ENCODE assay signal across 10 cellular contexts in genomic region chr3:4721511-4721911, GRCh38.
A peak's percentile ranks its signal among the peaks of the same experiment; 100 is the strongest.
DNase-seq lines count a peak whose midpoint lies in the region; ATAC-seq and TF ChIP-seq lines count a peak whose summit lies in the region.
"Had no signal": no experiment of that assay in that cellular context is flagged by ENCODE, and none has a peak within 500 bp of the region (broad histone marks: within the 10 kb centered on the region; RNA-seq: fewer than 3 reads in every experiment).

No MANE protein-coding gene starts in this region.

- in situ Hi-C loops in gastrocnemius medialis (cut with MboI; ENCODE audit: low sequenced_read_pairs in 4 of 4) = loop anchor here in 2 of 4 donors (5.0 to 25.0 kb wide), 4 partner anchors 103 to 491 kb away; partner anchors contain the start of gene BHLHE40 (in 1 of the 2)
- in situ Hi-C loops in GM13976 (cut with MboI; ENCODE audit: low sequenced_read_pairs, unreplicated experiment) = loop anchor here (10.0 kb wide), 1 partner anchor 253 kb away; the partner anchor contains the start of gene BHLHE40

- TF ChIP-seq CTCF in VCaP (conservative IDR thresholded peaks at IDR 0.05) = no peak
- no peak for TF ChIP-seq CTCF in fibroblast of the aortic adventitia (IDR thresholded peaks at IDR 0.05; ENCODE audit: insufficient read depth, low read length)
- no peak for TF ChIP-seq CTCF in gastrocnemius medialis (IDR thresholded peaks at IDR 0.05 in 4 of 5, conservative IDR thresholded peaks at IDR 0.05 in 1 of 5)
- no peak for TF ChIP-seq CTCF in GM13976 (IDR thresholded peaks at IDR 0.05; ENCODE audit: borderline replicate concordance, control extremely low read depth, extremely low read depth, insufficient read depth, missing control alignments)

- H3K27ac ChIP-seq in VCaP (peak overlapping the region; percentile 46), gastrocnemius medialis (peak overlapping the region; percentile 33 to 81 (median 54))
- H3K27ac ChIP-seq: KMS-11 had no signal

- H3K36me3 ChIP-seq in gastrocnemius medialis = no peaks in the 10 kb centered on the region

- no peak for TF ChIP-seq POLR2A in gastrocnemius medialis (IDR thresholded peaks at IDR 0.05)

- H3K4me1 ChIP-seq in gastrocnemius medialis = peaks cover 49 to 55% of the 10 kb centered on the region in 2 donors

- H3K27me3 ChIP-seq in gastrocnemius medialis = no peaks in the 10 kb centered on the region

- ATAC-seq in gastrocnemius medialis (no peak), left lobe of liver (no peak)

- H3K9me3 ChIP-seq in gastrocnemius medialis = no peaks in the 10 kb centered on the region

- H3K4me3 ChIP-seq in fibroblast of the aortic adventitia (ENCODE audit: low read depth, low read length) (no peak overlapping the region), gastrocnemius medialis (no peak overlapping the region)

- DNase-seq in Daoy (ENCODE audit: low read depth) (peak; percentile 56), fibroblast of the aortic adventitia (ENCODE audit: low read depth) (peak; percentile 91), gastrocnemius medialis (no peak), left lobe of liver (ENCODE audit: low spot score) (no peak), GM13976 (ENCODE audit: low spot score) (no peak), NK-92 (lab: John Stamatoyannopoulos, UW; ENCODE audit: unreplicated experiment) (no peak), NCI-H2227 treated with DMSO at 0.1 percent for 48 hours (lab: John Stamatoyannopoulos, UW) (no peak)
- DNase-seq: GOT3 had no signal

- intact Hi-C loops in gastrocnemius medialis (cut with DNase I; ENCODE audit: low total_unique reads) = loop anchor here (5.0 kb wide), 1 partner anchor 86 kb away; no protein-coding TSS in a partner anchor

Comparison
In these comparisons a context has a peak if more than half of its experiments do, and no peak if none do; other contexts are left out.
1. DNase-seq: peak in Daoy (single experiment) and fibroblast of the aortic adventitia (single experiment); none in gastrocnemius medialis (0 of 2), left lobe of liver (single experiment), GM13976 (single experiment), NK-92 (single experiment) and NCI-H2227 treated with DMSO at 0.1 percent for 48 hours (single experiment).